In genomic region chr17:81340606-81341346, GRCh38 we compare ENCODE assay signal across 8 cellular contexts. TPM values are rescaled to one million over a fixed set of nuclear protein-coding genes. Genes with fewer than 3 reads are reported as not detected.
A peak's percentile ranks its signal among the peaks of the same experiment; 100 is the strongest.
DNase-seq lines count a peak whose midpoint lies in the region; TF ChIP-seq lines count a peak whose summit lies in the region.

No MANE protein-coding gene starts in this region.

- peaks cover 19% of the 10 kb centered on the region for H3K36me3 Mint-ChIP-seq in MCF 10A (ENCODE audit: insufficient read depth, unreplicated experiment)

- TF ChIP-seq CTCF in breast epithelium (IDR thresholded peaks at IDR 0.05) (no peak), MCF 10A (IDR thresholded peaks at IDR 0.05; ENCODE audit: unreplicated experiment) (no peak), epithelial cell of proximal tubule (conservative IDR thresholded peaks at IDR 0.05; ENCODE audit: low read depth, low read length) (no peak)

- DNase-seq in breast epithelium (ENCODE audit: low spot score in 2 of 2) (no peak), MCF 10A (ENCODE audit: unreplicated experiment) (no peak), epithelial cell of proximal tubule (ENCODE audit: low read depth) (no peak), myocyte (ENCODE audit: low read depth) (peak; percentile 73), NCI-H2081 treated with DMSO at 0.1 percent for 48 hours (lab: John Stamatoyannopoulos, UW) (no peak), RKO (ENCODE audit: low spot score) (no peak)
- DNase-seq in stimulated activated CD4-positive, alpha-beta T cell treated with anti-CD3 and anti-CD28 coated beads, Interleukin-4, amount 100 ng/mL, for 24 hours: no peak

- CTCF ChIA-PET in MCF 10A (lab: Yijun Ruan, JAX): no interaction called here

- TF ChIP-seq POLR2A in breast epithelium (IDR thresholded peaks at IDR 0.05): no peak

- H3K4me1 Mint-ChIP-seq in MCF 10A (ENCODE audit: insufficient read depth, unreplicated experiment): peaks cover 7% of the 10 kb centered on the region

- POLR2A ChIA-PET in MCF 10A (lab: Yijun Ruan, JAX): interaction anchor here (1.6 to 2.5 kb wide), 3 partner anchors 11 to 173 kb away, joined by 3 to 21 read pairs (median 10); partner anchors contain the start of gene SLC38A10

- H3K27ac Mint-ChIP-seq in MCF 10A (ENCODE audit: low read depth, unreplicated experiment): no peak overlapping the region

- H3K36me3 ChIP-seq in breast epithelium: no peaks in the 10 kb centered on the region
- no peaks in the 10 kb centered on the region for H3K36me3 ChIP-seq in urinary bladder (ENCODE audit: insufficient read depth)

- peak overlapping the region; percentile 96 to 97 for H3K27ac ChIP-seq in breast epithelium
- H3K27ac ChIP-seq in urinary bladder (ENCODE audit: low read depth): peak overlapping the region; percentile 95

- H3K4me3 ChIP-seq in breast epithelium (peak overlapping the region; percentile 69 to 94 (median 81)), epithelial cell of proximal tubule (ENCODE audit: low read depth, low read length) (peak overlapping the region; percentile 97), urinary bladder (ENCODE audit: low read depth, low read length) (peak overlapping the region; percentile 43)

- H3K27me3 Mint-ChIP-seq in MCF 10A (ENCODE audit: insufficient read depth, unreplicated experiment): no peaks in the 10 kb centered on the region

- H3K27me3 ChIP-seq in breast epithelium: no peaks in the 10 kb centered on the region

- WGBS in urinary bladder: 19% methylated on average over 45 of the region's 45 CpGs

- no peaks in the 10 kb centered on the region for H3K9me3 Mint-ChIP-seq in MCF 10A (ENCODE audit: unreplicated experiment)

- BruUV-seq in MCF 10A (replicated peaks; lab: Mats Ljungman, UMichigan): no TSS peak

- H3K9me3 ChIP-seq in breast epithelium: no peaks in the 10 kb centered on the region

- peaks cover 25% of the 10 kb centered on the region in 2 donors for H3K4me1 ChIP-seq in breast epithelium
- peaks cover 3% of the 10 kb centered on the region for H3K4me1 ChIP-seq in urinary bladder (ENCODE audit: insufficient read depth)

- intact Hi-C loops in breast epithelium (cut with DNase I; ENCODE audit: low total_unique reads) (no loop called here), MCF 10A (cut with micrococcal nuclease) (no loop called here)

- no peak overlapping the region for H3K4me3 Mint-ChIP-seq in MCF 10A (ENCODE audit: unreplicated experiment)

RNA-seq across cellular contexts. Expression of gene SLC38A10, which starts 45.7 kb away (rescaled TPM):
- 100 to 1,000 TPM in 1 of 3 donors, 10 to 100 TPM in 2; 52.4 to 104 (median 85.2) TPM for total RNA-seq in breast epithelium
- total RNA-seq in MCF 10A (2022): 98.2 and 108 TPM in 2 replicates
- 67.1 and 71.6 TPM in 2 replicates for total RNA-seq in epithelial cell of proximal tubule
- 70.7 and 72.1 TPM in 2 replicates for total RNA-seq in myocyte
- 80.0 TPM for polyA plus RNA-seq in myocyte (2012)
- 28.5 TPM for total RNA-seq in urinary bladder
- 82.3 TPM for polyA plus RNA-seq in urinary bladder

RNA-seq across cellular contexts. Expression of gene BAHCC1, which starts 54.5 kb away (rescaled TPM):
- total RNA-seq in breast epithelium (10 to 100 TPM in 2 of 3 donors, 1 to 10 TPM in 1; 7.4 to 17.0 (median 11.7) TPM), MCF 10A (2022) (7.4 and 9.2 TPM in 2 replicates), epithelial cell of proximal tubule (4.8 and 6.2 TPM in 2 replicates), myocyte (5.5 and 5.7 TPM in 2 replicates), urinary bladder (10.1 TPM)
- polyA plus RNA-seq in myocyte (2012): 7.3 TPM
- polyA plus RNA-seq in urinary bladder: 15.9 TPM

Comparison
In these comparisons a context has a peak if more than half of its experiments do, and no peak if none do; other contexts are left out.
1. H3K4me3 ChIP-seq: peak in every context shown above with its lines; median percentile 97 in epithelial cell of proximal tubule; 81 in breast epithelium; 43 in urinary bladder.